Comparison of ENCODE assay signal across 1 cellular context in the genomic region with DNA sequence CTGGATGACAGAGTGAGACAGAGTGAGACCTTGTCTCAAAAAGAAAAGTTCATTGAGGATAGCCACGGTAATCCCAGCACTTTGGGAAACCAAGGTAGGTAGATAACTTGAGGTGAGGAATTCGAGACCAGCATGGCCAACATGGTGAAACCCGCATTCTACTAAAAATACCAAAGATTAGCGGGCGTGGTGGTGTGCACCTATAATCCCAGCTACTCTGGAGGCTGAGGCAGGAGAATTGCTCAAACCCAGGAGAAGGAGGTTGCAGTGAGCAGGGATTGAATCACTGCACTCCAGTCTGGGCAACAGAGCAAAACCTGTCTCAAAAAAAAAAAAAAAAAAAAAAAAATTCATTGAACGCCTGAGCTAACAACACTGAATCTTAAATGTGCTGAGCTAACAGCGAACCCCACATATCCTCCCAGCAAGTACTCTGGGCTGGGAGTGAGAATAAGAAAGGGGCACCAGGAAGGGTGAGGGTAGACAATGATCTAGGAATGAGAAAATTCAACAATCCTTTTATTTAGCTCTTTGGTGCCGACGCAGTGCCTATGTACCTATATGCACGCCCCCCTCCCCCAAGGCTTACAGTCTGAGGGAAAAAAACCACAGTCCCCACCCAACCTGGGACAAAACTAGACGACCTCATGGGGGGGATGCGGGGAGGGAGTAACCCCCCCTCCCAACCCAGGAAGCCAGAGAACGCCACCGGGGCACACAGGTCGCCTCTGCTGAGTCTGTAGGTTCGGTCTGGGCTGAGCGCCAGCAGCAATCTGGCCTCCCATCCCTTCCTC.
TF ChIP-seq lines count a peak whose summit lies in the region.

No MANE protein-coding gene starts in this region.

TF ChIP-seq in A549, 52 proteins besides CTCF, POLR2A, EP300 and RAD21:
- TF ChIP-seq HMGXB4 (CRISPR knock-in tag; IDR thresholded peaks at IDR 0.05; ENCODE audit: borderline replicate concordance) (no peak), ZSCAN20 (CRISPR knock-in tag; IDR thresholded peaks at IDR 0.05) (no peak), HOXA7 (CRISPR knock-in tag; IDR thresholded peaks at IDR 0.05) (no peak), KDM1A (IDR thresholded peaks at IDR 0.05; ENCODE audit: low read depth) (no peak), RFX5 (IDR thresholded peaks at IDR 0.05) (no peak), POLR2AphosphoS2 (conservative IDR thresholded peaks at IDR 0.05; ENCODE audit: low read length) (no peak), MAZ (IDR thresholded peaks at IDR 0.05; ENCODE audit: borderline replicate concordance, low read depth, low read length) (no peak), RARB (CRISPR knock-in tag; IDR thresholded peaks at IDR 0.05) (no peak), ZFP36 (IDR thresholded peaks at IDR 0.05; ENCODE audit: borderline replicate concordance, partially characterized antibody) (no peak), HOXB5 (CRISPR knock-in tag; IDR thresholded peaks at IDR 0.05) (no peak), JUNB (IDR thresholded peaks at IDR 0.05) (no peak), REST (IDR thresholded peaks at IDR 0.05) (no peak), HEYL (CRISPR knock-in tag; IDR thresholded peaks at IDR 0.05) (no peak), SREBF2 (IDR thresholded peaks at IDR 0.05) (no peak), FOXS1 (CRISPR knock-in tag; IDR thresholded peaks at IDR 0.05) (no peak)
